Comparison of ENCODE assay signal across 32 cellular contexts in genomic region chr13:26821766-26822165, GRCh38.
"Had no signal": no experiment of that assay in that cellular context is flagged by ENCODE, and none has a peak within 500 bp of the region (broad histone marks: within the 10 kb centered on the region; RNA-seq: fewer than 3 reads in every experiment).

No MANE protein-coding gene starts in this region.

- H3K4me1 ChIP-seq: adrenal gland, body of pancreas, breast epithelium had no signal

- H3K27ac ChIP-seq: adrenal gland, body of pancreas, brain microvascular endothelial cell, breast epithelium, WERI-Rb-1 had no signal

- H3K36me3 ChIP-seq: adrenal gland, brain microvascular endothelial cell, breast epithelium, WERI-Rb-1 had no signal

- ATAC-seq: activated CD8-positive, alpha-beta T cell treated with anti-CD3 and anti-CD28 coated beads for 36 hours; activated naive CD4-positive, alpha-beta T cell treated with anti-CD3 and anti-CD28 coated beads, Interleukin-2, amount 50 U/mL, for 72 hours; activated T-cell treated with anti-CD3 and anti-CD28 coated beads, Interleukin-2, amount 50 U/mL, for 4 hours; activated T-cell treated with anti-CD3 and anti-CD28 coated beads, Interleukin-2, amount 50 U/mL, for 72 hours; activated T-helper 17 cell treated with anti-CD3 and anti-CD28 coated beads, Interleukin-2, amount 50 U/mL, for 72 hours; body of pancreas; WTC11 had no signal

- H3K27me3 ChIP-seq: adrenal gland, body of pancreas, brain microvascular endothelial cell, breast epithelium had no signal

- DNase-seq: activated CD4-positive, alpha-beta memory T cell treated with anti-CD3 and anti-CD28 coated beads for 36 hours; activated CD4-positive, alpha-beta T cell treated with anti-CD3 and anti-CD28 coated beads for 4 hours; activated CD4-positive, alpha-beta T cell treated with anti-CD3 and anti-CD28 coated beads, Interleukin-2, amount 10 ng/mL, durations not matched to agents 24 days and 14 days; activated CD4-positive, alpha-beta T cell treated with anti-CD3 and anti-CD28 coated beads, Interleukin-2, amount 50 U/mL, for 1 hour; activated CD4-positive, alpha-beta T cell treated with anti-CD3 and anti-CD28 coated beads, Interleukin-2, amount 50 U/mL, for 4 hours; activated CD4-positive, CD25-positive, alpha-beta regulatory T cell treated with anti-CD3 and anti-CD28 coated beads, Interleukin-2, amount 50 U/mL, for 72 hours; activated CD8-positive, alpha-beta memory T cell treated with anti-CD3 and anti-CD28 coated beads, Interleukin-2, amount 50 U/mL, for 4 hours; activated CD8-positive, alpha-beta T cell treated with anti-CD3 and anti-CD28 coated beads for 36 hours; activated effector memory CD4-positive, alpha-beta T cell treated with anti-CD3 and anti-CD28 coated beads, Interleukin-2, amount 50 U/mL, for 16 hours; activated gamma-delta T cell treated with Interleukin-2 at 50 U/mL for 16 hours; activated naive CD4-positive, alpha-beta T cell; activated naive CD4-positive, alpha-beta T cell treated with anti-CD3 and anti-CD28 coated beads for 36 hours; activated naive CD4-positive, alpha-beta T cell treated with anti-CD3 and anti-CD28 coated beads, Interleukin-2, amount 50 U/mL, for 16 hours; activated naive CD8-positive, alpha-beta T cell treated with anti-CD3 and anti-CD28 coated beads for 36 hours; activated T-cell treated with anti-CD3 and anti-CD28 coated beads for 4 hours; activated T-cell treated with anti-CD3 and anti-CD28 coated beads, Interleukin-2, amount 50 U/mL, for 1 hour; activated T-cell treated with anti-CD3 and anti-CD28 coated beads, Interleukin-2, amount 50 U/mL, for 4 hours; activated T-cell treated with anti-CD3 and anti-CD28 coated beads, Interleukin-2, amount 50 U/mL, for 72 hours; adrenal gland; amniotic stem cell; aorta; body of pancreas; brain microvascular endothelial cell; central memory CD4-positive, alpha-beta T cell; T-helper 1 cell; T-helper 2 cell; T-helper 9 cell; WERI-Rb-1 had no signal

- H3K4me3 ChIP-seq: adrenal gland, body of pancreas, breast epithelium had no signal

- H3K9me3 ChIP-seq: adrenal gland, body of pancreas, breast epithelium had no signal
